In the genomic region with DNA sequence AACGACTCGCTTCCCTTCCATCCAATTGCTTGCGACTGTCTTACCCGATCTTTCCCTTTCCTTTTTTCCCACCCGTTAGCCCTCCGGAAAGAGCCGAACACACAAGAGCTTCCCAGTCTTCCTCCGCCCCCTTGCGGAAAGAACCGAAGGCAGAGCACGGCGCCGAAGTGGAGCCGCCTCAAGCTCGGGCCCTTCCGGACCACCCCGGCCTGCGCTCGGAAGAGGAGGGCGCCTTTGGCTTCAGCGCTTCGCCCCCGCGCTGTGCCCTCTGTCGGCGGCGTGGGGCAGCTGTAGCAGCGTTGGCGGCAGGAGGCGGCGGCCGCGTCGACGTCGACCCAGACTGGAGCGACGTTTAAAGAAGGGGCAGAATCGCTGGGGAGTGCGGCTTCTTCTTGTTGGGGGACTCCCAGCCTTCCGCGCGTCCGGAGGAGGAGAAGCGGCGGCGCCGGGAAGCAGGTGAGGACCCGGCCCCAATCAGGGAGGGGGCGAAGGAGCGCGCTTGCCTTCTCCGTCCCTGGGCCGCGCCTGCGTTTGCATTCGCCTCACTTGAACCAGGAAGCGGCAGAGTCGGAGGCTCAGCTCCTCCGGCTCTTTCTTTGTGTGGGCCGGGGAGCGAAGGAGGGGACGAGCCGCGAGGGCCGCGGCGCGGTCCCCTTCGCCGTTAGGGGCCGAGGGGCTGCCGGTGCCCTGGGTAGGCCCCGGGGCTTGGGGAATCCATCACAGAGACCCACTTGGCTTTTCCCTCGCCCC, we compare ENCODE assay signal across 1 cellular context.
A peak's percentile ranks its signal among the peaks of the same experiment; 100 is the strongest.
TF ChIP-seq lines count a peak whose summit lies in the region.

A gene with protein sequence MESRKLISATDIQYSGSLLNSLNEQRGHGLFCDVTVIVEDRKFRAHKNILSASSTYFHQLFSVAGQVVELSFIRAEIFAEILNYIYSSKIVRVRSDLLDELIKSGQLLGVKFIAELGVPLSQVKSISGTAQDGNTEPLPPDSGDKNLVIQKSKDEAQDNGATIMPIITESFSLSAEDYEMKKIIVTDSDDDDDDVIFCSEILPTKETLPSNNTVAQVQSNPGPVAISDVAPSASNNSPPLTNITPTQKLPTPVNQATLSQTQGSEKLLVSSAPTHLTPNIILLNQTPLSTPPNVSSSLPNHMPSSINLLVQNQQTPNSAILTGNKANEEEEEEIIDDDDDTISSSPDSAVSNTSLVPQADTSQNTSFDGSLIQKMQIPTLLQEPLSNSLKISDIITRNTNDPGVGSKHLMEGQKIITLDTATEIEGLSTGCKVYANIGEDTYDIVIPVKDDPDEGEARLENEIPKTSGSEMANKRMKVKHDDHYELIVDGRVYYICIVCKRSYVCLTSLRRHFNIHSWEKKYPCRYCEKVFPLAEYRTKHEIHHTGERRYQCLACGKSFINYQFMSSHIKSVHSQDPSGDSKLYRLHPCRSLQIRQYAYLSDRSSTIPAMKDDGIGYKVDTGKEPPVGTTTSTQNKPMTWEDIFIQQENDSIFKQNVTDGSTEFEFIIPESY (plus strand): TSS at position 291 of the 750 bp plus-strand sequence. CDS start 2,604 bp downstream, outside the sequence.

TF ChIP-seq in K562, 482 proteins besides CTCF, POLR2A, EP300 and RAD21 (continued from another document and continues in another):
- TF ChIP-seq, protein P1, sequence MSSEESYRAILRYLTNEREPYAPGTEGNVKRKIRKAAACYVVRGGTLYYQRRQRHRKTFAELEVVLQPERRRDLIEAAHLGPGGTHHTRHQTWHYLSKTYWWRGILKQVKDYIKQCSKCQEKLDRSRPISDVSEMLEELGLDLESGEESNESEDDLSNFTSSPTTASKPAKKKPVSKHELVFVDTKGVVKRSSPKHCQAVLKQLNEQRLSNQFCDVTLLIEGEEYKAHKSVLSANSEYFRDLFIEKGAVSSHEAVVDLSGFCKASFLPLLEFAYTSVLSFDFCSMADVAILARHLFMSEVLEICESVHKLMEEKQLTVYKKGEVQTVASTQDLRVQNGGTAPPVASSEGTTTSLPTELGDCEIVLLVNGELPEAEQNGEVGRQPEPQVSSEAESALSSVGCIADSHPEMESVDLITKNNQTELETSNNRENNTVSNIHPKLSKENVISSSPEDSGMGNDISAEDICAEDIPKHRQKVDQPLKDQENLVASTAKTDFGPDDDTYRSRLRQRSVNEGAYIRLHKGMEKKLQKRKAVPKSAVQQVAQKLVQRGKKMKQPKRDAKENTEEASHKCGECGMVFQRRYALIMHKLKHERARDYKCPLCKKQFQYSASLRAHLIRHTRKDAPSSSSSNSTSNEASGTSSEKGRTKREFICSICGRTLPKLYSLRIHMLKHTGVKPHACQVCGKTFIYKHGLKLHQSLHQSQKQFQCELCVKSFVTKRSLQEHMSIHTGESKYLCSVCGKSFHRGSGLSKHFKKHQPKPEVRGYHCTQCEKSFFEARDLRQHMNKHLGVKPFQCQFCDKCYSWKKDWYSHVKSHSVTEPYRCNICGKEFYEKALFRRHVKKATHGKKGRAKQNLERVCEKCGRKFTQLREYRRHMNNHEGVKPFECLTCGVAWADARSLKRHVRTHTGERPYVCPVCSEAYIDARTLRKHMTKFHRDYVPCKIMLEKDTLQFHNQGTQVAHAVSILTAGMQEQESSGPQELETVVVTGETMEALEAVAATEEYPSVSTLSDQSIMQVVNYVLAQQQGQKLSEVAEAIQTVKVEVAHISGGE (CRISPR knock-in tag; IDR thresholded peaks at IDR 0.05): peak in 1 of 3 experiments; percentile 72; a peak in 2 of 6 replicates
- TF ChIP-seq SMAD1 (IDR thresholded peaks at IDR 0.05; ENCODE audit: low read depth, low read length, partially characterized antibody): no peak
- TF ChIP-seq ZBTB1 (CRISPR knock-in tag; IDR thresholded peaks at IDR 0.05; ENCODE audit: borderline replicate concordance, low read depth): peak; percentile 74
- peak; percentile 74 for TF ChIP-seq SUPT5H (IDR thresholded peaks at IDR 0.05)
- peak; percentile 72; the same call in 1 of the 2 replicates for TF ChIP-seq ELF2 (CRISPR knock-in tag; IDR thresholded peaks at IDR 0.05)
- no peak for TF ChIP-seq KHSRP (IDR thresholded peaks at IDR 0.05)
- peak; percentile 51; the same call in 1 of the 2 replicates for TF ChIP-seq MYC (IDR thresholded peaks at IDR 0.05; ENCODE audit: low read depth, low read length)
- no peak; the same call in 1 of the 2 replicates for TF ChIP-seq MYC (CRISPR knock-in tag; IDR thresholded peaks at IDR 0.05; ENCODE audit: borderline replicate concordance, low read depth)
- TF ChIP-seq, protein P2, sequence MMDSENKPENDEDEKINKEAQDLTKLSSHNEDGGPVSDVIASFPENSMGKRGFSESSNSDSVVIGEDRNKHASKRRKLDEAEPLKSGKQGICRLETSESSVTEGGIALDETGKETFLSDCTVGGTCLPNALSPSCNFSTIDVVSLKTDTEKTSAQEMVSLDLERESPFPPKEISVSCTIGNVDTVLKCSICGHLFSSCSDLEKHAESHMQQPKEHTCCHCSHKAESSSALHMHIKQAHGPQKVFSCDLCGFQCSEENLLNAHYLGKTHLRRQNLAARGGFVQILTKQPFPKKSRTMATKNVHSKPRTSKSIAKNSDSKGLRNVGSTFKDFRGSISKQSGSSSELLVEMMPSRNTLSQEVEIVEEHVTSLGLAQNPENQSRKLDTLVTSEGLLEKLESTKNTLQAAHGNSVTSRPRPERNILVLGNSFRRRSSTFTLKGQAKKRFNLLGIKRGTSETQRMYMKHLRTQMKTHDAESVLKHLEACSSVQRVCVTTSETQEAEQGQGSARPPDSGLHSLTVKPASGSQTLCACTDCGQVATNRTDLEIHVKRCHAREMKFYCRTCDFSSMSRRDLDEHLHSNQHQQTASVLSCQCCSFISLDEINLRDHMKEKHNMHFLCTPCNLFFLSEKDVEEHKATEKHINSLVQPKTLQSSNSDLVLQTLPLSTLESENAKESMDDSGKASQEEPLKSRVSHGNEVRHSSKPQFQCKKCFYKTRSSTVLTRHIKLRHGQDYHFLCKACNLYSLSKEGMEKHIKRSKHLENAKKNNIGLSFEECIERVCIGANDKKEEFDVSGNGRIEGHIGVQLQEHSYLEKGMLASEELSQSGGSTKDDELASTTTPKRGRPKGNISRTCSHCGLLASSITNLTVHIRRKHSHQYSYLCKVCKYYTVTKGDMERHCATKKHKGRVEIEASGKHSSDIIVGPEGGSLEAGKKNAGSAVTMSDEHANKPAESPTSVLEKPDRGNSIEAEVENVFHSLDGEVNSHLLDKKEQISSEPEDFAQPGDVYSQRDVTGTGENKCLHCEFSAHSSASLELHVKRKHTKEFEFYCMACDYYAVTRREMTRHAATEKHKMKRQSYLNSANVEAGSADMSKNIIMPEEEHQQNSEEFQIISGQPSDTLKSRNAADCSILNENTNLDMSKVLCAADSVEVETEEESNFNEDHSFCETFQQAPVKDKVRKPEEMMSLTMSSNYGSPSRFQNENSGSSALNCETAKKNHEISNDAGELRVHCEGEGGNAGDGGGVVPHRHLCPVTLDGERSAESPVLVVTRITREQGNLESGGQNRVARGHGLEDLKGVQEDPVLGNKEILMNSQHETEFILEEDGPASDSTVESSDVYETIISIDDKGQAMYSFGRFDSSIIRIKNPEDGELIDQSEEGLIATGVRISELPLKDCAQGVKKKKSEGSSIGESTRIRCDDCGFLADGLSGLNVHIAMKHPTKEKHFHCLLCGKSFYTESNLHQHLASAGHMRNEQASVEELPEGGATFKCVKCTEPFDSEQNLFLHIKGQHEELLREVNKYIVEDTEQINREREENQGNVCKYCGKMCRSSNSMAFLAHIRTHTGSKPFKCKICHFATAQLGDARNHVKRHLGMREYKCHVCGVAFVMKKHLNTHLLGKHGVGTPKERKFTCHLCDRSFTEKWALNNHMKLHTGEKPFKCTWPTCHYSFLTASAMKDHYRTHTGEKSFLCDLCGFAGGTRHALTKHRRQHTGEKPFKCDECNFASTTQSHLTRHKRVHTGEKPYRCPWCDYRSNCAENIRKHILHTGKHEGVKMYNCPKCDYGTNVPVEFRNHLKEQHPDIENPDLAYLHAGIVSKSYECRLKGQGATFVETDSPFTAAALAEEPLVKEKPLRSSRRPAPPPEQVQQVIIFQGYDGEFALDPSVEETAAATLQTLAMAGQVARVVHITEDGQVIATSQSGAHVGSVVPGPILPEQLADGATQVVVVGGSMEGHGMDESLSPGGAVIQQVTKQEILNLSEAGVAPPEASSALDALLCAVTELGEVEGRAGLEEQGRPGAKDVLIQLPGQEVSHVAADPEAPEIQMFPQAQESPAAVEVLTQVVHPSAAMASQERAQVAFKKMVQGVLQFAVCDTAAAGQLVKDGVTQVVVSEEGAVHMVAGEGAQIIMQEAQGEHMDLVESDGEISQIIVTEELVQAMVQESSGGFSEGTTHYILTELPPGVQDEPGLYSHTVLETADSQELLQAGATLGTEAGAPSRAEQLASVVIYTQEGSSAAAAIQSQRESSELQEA (IDR thresholded peaks at IDR 0.05; ENCODE audit: low read depth): no peak
- TF ChIP-seq KAT8 (IDR thresholded peaks at IDR 0.05; ENCODE audit: low read depth): no peak
- TF ChIP-seq ZKSCAN3 (CRISPR knock-in tag; IDR thresholded peaks at IDR 0.05): no peak
- no peak for TF ChIP-seq ZNF830 (CRISPR knock-in tag; IDR thresholded peaks at IDR 0.05)
- 0 out of 2 replicates have a peak, but pooled peaks have one; percentile 41 for TF ChIP-seq KLF6 (CRISPR knock-in tag; IDR thresholded peaks at IDR 0.05; ENCODE audit: borderline replicate concordance)
- peak; percentile 79; the same call in 1 of the 2 replicates for TF ChIP-seq GABPB1 (CRISPR knock-in tag; IDR thresholded peaks at IDR 0.05)
- TF ChIP-seq, protein P3, sequence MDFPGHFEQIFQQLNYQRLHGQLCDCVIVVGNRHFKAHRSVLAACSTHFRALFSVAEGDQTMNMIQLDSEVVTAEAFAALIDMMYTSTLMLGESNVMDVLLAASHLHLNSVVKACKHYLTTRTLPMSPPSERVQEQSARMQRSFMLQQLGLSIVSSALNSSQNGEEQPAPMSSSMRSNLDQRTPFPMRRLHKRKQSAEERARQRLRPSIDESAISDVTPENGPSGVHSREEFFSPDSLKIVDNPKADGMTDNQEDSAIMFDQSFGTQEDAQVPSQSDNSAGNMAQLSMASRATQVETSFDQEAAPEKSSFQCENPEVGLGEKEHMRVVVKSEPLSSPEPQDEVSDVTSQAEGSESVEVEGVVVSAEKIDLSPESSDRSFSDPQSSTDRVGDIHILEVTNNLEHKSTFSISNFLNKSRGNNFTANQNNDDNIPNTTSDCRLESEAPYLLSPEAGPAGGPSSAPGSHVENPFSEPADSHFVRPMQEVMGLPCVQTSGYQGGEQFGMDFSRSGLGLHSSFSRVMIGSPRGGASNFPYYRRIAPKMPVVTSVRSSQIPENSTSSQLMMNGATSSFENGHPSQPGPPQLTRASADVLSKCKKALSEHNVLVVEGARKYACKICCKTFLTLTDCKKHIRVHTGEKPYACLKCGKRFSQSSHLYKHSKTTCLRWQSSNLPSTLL (IDR thresholded peaks at IDR 0.05): no peak
- peak; percentile 61 for TF ChIP-seq PHF20 (IDR thresholded peaks at IDR 0.05; ENCODE audit: partially characterized antibody)
- TF ChIP-seq RBM25 (IDR thresholded peaks at IDR 0.05; ENCODE audit: low read depth, low read length, severe bottlenecking): no peak
- no peak for TF ChIP-seq ZC3H8 (IDR thresholded peaks at IDR 0.05)
- TF ChIP-seq ESRRA (IDR thresholded peaks at IDR 0.05; ENCODE audit: borderline replicate concordance, low read depth): 0 out of 2 replicates have a peak, but pooled peaks have one; percentile 31
- no peak for TF ChIP-seq PCBP2 (IDR thresholded peaks at IDR 0.05; ENCODE audit: low read depth, low read length, poor library complexity, severe bottlenecking)
- no peak for TF ChIP-seq PRPF4 (IDR thresholded peaks at IDR 0.05; ENCODE audit: insufficient read depth, low read depth, low read length, poor library complexity, severe bottlenecking)
- peak; percentile 36; the same call in 1 of the 2 replicates for TF ChIP-seq POLR2AphosphoS5 (IDR thresholded peaks at IDR 0.05; ENCODE audit: control insufficient read depth, insufficient read depth, low read depth, low read length)
- TF ChIP-seq CBFB (CRISPR knock-in tag; IDR thresholded peaks at IDR 0.05): 0 out of 2 replicates have a peak, but pooled peaks have one; percentile 38
- TF ChIP-seq STAT5B (CRISPR knock-in tag; IDR thresholded peaks at IDR 0.05): no peak
- 0 out of 2 replicates have a peak, but pooled peaks have one; percentile 57 for TF ChIP-seq HNRNPL (IDR thresholded peaks at IDR 0.05; ENCODE audit: low read depth, low read length)
- 0 out of 4 replicates have a peak, but pooled peaks of 1 of the 2 experiments have one; percentile 53 for TF ChIP-seq TEAD1 (CRISPR knock-in tag; IDR thresholded peaks at IDR 0.05)
- TF ChIP-seq RB1 (IDR thresholded peaks at IDR 0.05; ENCODE audit: low read depth): peak; percentile 74; the same call in 1 of the 2 replicates
- no peak for TF ChIP-seq ZNF311 (CRISPR knock-in tag; IDR thresholded peaks at IDR 0.05)
- TF ChIP-seq MCM5 (IDR thresholded peaks at IDR 0.05; ENCODE audit: low read depth): no peak
- TF ChIP-seq, protein P4, sequence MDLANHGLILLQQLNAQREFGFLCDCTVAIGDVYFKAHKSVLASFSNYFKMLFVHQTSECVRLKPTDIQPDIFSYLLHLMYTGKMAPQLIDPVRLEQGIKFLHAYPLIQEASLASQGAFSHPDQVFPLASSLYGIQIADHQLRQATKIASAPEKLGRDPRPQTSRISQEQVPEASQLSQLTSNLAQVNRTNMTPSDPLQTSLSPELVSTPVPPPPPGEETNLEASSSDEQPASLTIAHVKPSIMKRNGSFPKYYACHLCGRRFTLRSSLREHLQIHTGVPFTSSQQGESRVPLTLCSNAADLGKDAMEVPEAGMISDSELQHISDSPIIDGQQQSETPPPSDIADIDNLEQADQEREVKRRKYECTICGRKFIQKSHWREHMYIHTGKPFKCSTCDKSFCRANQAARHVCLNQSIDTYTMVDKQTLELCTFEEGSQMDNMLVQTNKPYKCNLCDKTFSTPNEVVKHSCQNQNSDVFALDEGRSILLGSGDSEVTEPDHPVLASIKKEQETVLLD (IDR thresholded peaks at IDR 0.05): peak; percentile 79; the same call in 1 of the 2 replicates
- no peak for TF ChIP-seq ZNF24 (IDR thresholded peaks at IDR 0.05)
- TF ChIP-seq, protein P5, sequence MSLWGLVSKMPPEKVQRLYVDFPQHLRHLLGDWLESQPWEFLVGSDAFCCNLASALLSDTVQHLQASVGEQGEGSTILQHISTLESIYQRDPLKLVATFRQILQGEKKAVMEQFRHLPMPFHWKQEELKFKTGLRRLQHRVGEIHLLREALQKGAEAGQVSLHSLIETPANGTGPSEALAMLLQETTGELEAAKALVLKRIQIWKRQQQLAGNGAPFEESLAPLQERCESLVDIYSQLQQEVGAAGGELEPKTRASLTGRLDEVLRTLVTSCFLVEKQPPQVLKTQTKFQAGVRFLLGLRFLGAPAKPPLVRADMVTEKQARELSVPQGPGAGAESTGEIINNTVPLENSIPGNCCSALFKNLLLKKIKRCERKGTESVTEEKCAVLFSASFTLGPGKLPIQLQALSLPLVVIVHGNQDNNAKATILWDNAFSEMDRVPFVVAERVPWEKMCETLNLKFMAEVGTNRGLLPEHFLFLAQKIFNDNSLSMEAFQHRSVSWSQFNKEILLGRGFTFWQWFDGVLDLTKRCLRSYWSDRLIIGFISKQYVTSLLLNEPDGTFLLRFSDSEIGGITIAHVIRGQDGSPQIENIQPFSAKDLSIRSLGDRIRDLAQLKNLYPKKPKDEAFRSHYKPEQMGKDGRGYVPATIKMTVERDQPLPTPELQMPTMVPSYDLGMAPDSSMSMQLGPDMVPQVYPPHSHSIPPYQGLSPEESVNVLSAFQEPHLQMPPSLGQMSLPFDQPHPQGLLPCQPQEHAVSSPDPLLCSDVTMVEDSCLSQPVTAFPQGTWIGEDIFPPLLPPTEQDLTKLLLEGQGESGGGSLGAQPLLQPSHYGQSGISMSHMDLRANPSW (CRISPR knock-in tag; IDR thresholded peaks at IDR 0.05): 0 out of 2 replicates have a peak, but pooled peaks have one; percentile 29
- TF ChIP-seq, protein P6, sequence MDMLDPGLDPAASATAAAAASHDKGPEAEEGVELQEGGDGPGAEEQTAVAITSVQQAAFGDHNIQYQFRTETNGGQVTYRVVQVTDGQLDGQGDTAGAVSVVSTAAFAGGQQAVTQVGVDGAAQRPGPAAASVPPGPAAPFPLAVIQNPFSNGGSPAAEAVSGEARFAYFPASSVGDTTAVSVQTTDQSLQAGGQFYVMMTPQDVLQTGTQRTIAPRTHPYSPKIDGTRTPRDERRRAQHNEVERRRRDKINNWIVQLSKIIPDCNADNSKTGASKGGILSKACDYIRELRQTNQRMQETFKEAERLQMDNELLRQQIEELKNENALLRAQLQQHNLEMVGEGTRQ (CRISPR knock-in tag; IDR thresholded peaks at IDR 0.05): no peak
